Comparison of ENCODE assay signal across 8 cellular contexts in the genomic region with DNA sequence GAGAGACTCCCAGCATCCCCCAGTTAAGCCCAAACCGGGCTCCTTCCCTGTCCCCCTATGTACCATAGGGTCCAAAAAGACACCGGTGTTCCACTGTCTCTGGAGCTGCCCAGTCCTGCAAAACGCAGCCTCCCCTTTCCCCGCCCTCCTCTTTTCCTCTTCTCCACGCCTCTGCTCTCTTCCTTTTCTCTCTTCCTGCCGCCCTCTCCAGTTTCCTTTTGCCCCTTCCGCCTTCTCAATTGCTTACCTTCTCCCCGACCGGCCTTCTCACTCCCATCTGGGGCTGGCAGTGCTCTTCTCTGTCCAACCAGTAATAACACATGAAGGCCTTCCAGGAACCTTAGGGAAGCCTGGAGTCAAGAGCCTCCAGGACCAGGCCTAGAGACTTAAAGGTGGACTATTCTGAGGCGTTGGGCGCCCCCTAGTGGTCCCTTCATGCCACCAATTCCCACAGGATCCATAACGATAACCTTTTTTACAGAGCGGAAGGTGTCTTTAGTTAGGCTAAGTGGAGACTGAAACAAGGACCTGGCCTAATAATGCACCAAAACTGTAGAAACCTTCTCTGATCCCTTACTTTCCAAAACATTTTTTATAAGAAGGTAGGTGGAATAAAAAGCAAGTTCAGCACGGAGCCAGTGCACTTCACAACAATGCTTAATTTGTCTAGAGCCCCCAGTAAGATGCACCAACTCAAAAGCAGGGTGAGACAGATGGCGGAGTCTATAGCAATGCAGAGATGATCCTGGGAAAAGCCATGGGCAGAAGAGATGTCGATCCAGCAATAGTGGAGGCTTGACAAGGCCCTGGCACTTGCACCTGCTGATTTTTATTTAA. TPM values are rescaled to one million over a fixed set of nuclear protein-coding genes. Genes with fewer than 3 reads are reported as not detected.
A peak's percentile ranks its signal among the peaks of the same experiment; 100 is the strongest.
DNase-seq lines count a peak whose midpoint lies in the region; ATAC-seq, FAIRE-seq and TF ChIP-seq lines count a peak whose summit lies in the region.

No MANE protein-coding gene starts in this region.

- H3K9me3 Mint-ChIP-seq in activated CD4-positive, alpha-beta T cell treated with anti-CD3 and anti-CD28 coated beads for 36 hours (ENCODE audit: low read depth) = no peaks in the 10 kb centered on the region
- H3K9me3 Mint-ChIP-seq in chondrocyte (ENCODE audit: low read depth) = no peaks in the 10 kb centered on the region

- POLR2A ChIA-PET in activated CD4-positive, alpha-beta T cell treated with anti-CD3 and anti-CD28 coated beads for 36 hours (lab: Charles Lee) = no interaction called here
- POLR2A ChIA-PET in HepG2 (lab: Yijun Ruan, JAX) = no interaction called here

- no peaks in the 10 kb centered on the region; the same call in 1 of the 2 replicates for H3K4me1 ChIP-seq in HepG2 (ENCODE audit: insufficient read depth, low read length)

- intact Hi-C loops in activated CD4-positive, alpha-beta T cell treated with anti-CD3 and anti-CD28 coated beads for 36 hours (cut with DNase I, micrococcal nuclease) = loop anchor here (1.0 to 10.0 kb wide), 7 partner anchors 79 to 1075 kb away; a partner anchor contains a TSS
- intact Hi-C loops in HepG2 (cut with micrococcal nuclease; ENCODE audit: unreplicated experiment) = loop anchor here (1.0 to 5.0 kb wide), 3 partner anchors 79 to 1079 kb away; a partner anchor contains a TSS

- no peak overlapping the region for H3K4me3 Mint-ChIP-seq in activated CD4-positive, alpha-beta T cell treated with anti-CD3 and anti-CD28 coated beads for 36 hours
- H3K4me3 Mint-ChIP-seq in chondrocyte (ENCODE audit: unreplicated experiment) = no peak overlapping the region

- TF ChIP-seq RAD21 in HepG2 (CRISPR knock-in tag; IDR thresholded peaks at IDR 0.05) = 0 out of 2 replicates have a peak, but pooled peaks have one; percentile 15

- no peaks in the 10 kb centered on the region for H4K20me1 ChIP-seq in HepG2 (ENCODE audit: insufficient read depth, low read length)

- H3K4me1 Mint-ChIP-seq in activated CD4-positive, alpha-beta T cell treated with anti-CD3 and anti-CD28 coated beads for 36 hours = peaks cover 4% of the 10 kb centered on the region
- H3K4me1 Mint-ChIP-seq in chondrocyte (ENCODE audit: low read depth) = peaks cover 19% of the 10 kb centered on the region

- peak overlapping the region; percentile 21; the same call in 1 of the 2 replicates for H3K4me2 ChIP-seq in HepG2 (ENCODE audit: low read depth, low read length)

- H3K27me3 Mint-ChIP-seq in activated CD4-positive, alpha-beta T cell treated with anti-CD3 and anti-CD28 coated beads for 36 hours = peaks cover 2% of the 10 kb centered on the region
- H3K27me3 Mint-ChIP-seq in chondrocyte (ENCODE audit: low read depth) = no peaks in the 10 kb centered on the region

- no peak for TF ChIP-seq POLR2A in HepG2 (IDR thresholded peaks at IDR 0.05; ENCODE audit: insufficient read depth in 1 of 2, low read depth in 2 of 2, low read length in 2 of 2)

- BruUV-seq in HepG2 (replicated peaks; lab: Mats Ljungman, UMichigan) = no TSS peak

- peak; percentile 78 for FAIRE-seq in HepG2 (lab: Jason Lieb, UNC)

- peak; percentile 88 for TF ChIP-seq CTCF in chondrocyte (IDR thresholded peaks at IDR 0.05)
- peak; percentile 78 for TF ChIP-seq CTCF in HepG2 (CRISPR knock-in tag; IDR thresholded peaks at IDR 0.05)

- H3K9me3 ChIP-seq in HepG2 (ENCODE audit: low read length) = no peaks in the 10 kb centered on the region

- H3K36me3 Mint-ChIP-seq in activated CD4-positive, alpha-beta T cell treated with anti-CD3 and anti-CD28 coated beads for 36 hours (ENCODE audit: low read depth) = no peaks in the 10 kb centered on the region
- no peaks in the 10 kb centered on the region for H3K36me3 Mint-ChIP-seq in chondrocyte (ENCODE audit: low read depth)

- no peak overlapping the region for H3K27ac ChIP-seq in HepG2 (ENCODE audit: extremely low read length, insufficient read depth, low read length)

- H3K27ac Mint-ChIP-seq in activated CD4-positive, alpha-beta T cell treated with anti-CD3 and anti-CD28 coated beads for 36 hours = no peak overlapping the region
- no peak overlapping the region for H3K27ac Mint-ChIP-seq in chondrocyte (ENCODE audit: unreplicated experiment)

- DNase-seq in GM04504 (ENCODE audit: low read depth) = peak; percentile 33
- peak; percentile 48 for DNase-seq in NCI-H345 treated with DMSO at 0.1 percent for 48 hours (lab: John Stamatoyannopoulos, UW; ENCODE audit: unreplicated experiment)
- peak; percentile 83 for DNase-seq in activated CD4-positive, alpha-beta T cell treated with anti-CD3 and anti-CD28 coated beads for 36 hours
- no peak for DNase-seq in chondrocyte (ENCODE audit: low spot score)
- peak; percentile 51 for DNase-seq in HepG2 (ENCODE audit: low spot score)
- peak; percentile 24 to 52 (median 38) for DNase-seq in stimulated activated CD4-positive, alpha-beta T cell treated with anti-CD3 and anti-CD28 coated beads, TNF-alpha, amount 100 ng/mL, for 1 hour (ENCODE audit: low read depth in 3 of 3, low spot score in 1 of 3)

- H2AFZ ChIP-seq in HepG2 (ENCODE audit: low read length) = no peak overlapping the region

- TF ChIP-seq EP300 in HepG2 (IDR thresholded peaks at IDR 0.05; ENCODE audit: low read depth in 2 of 2, low read length in 2 of 2) (no peak), HepG2 (CRISPR knock-in tag; IDR thresholded peaks at IDR 0.05; ENCODE audit: borderline replicate concordance) (no peak)

- WGBS in HepG2 (ENCODE audit: low lambda C conversion rate) = 28% methylated on average over 16 of the region's 16 CpGs

- H3K9ac ChIP-seq in HepG2 (ENCODE audit: insufficient read depth, low read depth, low read length) = no peak overlapping the region

- no peaks in the 10 kb centered on the region for H3K79me2 ChIP-seq in HepG2 (ENCODE audit: insufficient read depth, low read length)

- CTCF ChIA-PET in activated CD4-positive, alpha-beta T cell treated with anti-CD3 and anti-CD28 coated beads for 36 hours (lab: Charles Lee) = interaction anchor here (0.7 to 1.4 kb wide), 4 partner anchors 11 to 1088 kb away, joined by 3 to 6 read pairs (median 4); no protein-coding TSS in a partner anchor
- CTCF ChIA-PET in HepG2 (lab: Yijun Ruan, JAX; ENCODE audit: low intra/inter-chr PET ratio, low total read pairs) = interaction anchor here (1.3 kb wide), 1 partner anchor 1075 kb away, joined by 5 read pairs; no protein-coding TSS in a partner anchor

- H3K4me3 ChIP-seq in HepG2 (replicated peaks in 1 of 3; ENCODE audit: insufficient read depth in 1 of 3, low read depth in 2 of 3, low read length in 3 of 3) = no peak overlapping the region

- in situ Hi-C loops in HepG2 (cut with HindIII; ENCODE audit: extremely low pct_ligation_motif_present, low pct_unique_long_range_greater_than_20kb) = loop anchor here (5.0 kb wide), 1 partner anchor 1076 kb away; no protein-coding TSS in a partner anchor

- H3K27me3 ChIP-seq in HepG2 (ENCODE audit: control insufficient read depth in 1 of 2, insufficient read depth in 2 of 2, low read length in 2 of 2) = 0 out of 5 replicates have a peak, but pooled peaks cover 0 to 5% of the 10 kb centered on the region in 2 experiments

- ATAC-seq in HG02763 (IDR thresholded peaks at IDR 0.05; ENCODE audit: unreplicated experiment) (peak; percentile 36), HepG2 (peak; percentile 95), HG02588 (IDR thresholded peaks at IDR 0.05; ENCODE audit: unreplicated experiment) (no peak)
- peak; percentile 88 for ATAC-seq in activated CD4-positive, alpha-beta T cell treated with anti-CD3 and anti-CD28 coated beads for 36 hours

- H3K36me3 ChIP-seq in HepG2 (replicated peaks in 1 of 2; ENCODE audit: control insufficient read depth in 1 of 2, insufficient read depth in 2 of 2, low read length in 2 of 2) = no peaks in the 10 kb centered on the region

TF ChIP-seq in HepG2, 621 proteins besides CTCF, POLR2A, EP300 and RAD21:
- TF ChIP-seq STAG1 (CRISPR knock-in tag; IDR thresholded peaks at IDR 0.05) (peak; percentile 78), SMC3 (IDR thresholded peaks at IDR 0.05; ENCODE audit: low read length) (peak; percentile 70), ZBTB7B (CRISPR knock-in tag; IDR thresholded peaks at IDR 0.05) (no peak)
TF ChIP-seq in HepG2: peak in this region for 2.

RNA-seq across cellular contexts. Expression of a gene that starts 27.2 kb away (rescaled TPM):
- 1 to 10 TPM; 8.2 to 9.0 TPM for total RNA-seq in activated CD4-positive, alpha-beta T cell treated with anti-CD3 and anti-CD28 coated beads for 36 hours
- total RNA-seq in chondrocyte = 14.9 to 18.6 TPM (median 18.4 TPM) in 3 replicates
- total RNA-seq in HepG2 (2016; rRNA removed; fragmentation: Illumina TruSeq; extraction: Trizol) = 5.2 and 8.3 TPM in 2 replicates
- total RNA-seq in HepG2 (2016; cell fraction: cytosol; rRNA removed; fragmentation: Illumina TruSeq; extraction: Trizol; ENCODE audit: low read depth) = 2.9 and 3.6 TPM in 2 replicates
- 6.5 and 7.4 TPM in 2 replicates for total RNA-seq in HepG2 (2016; cell fraction: insoluble cytoplasmic fraction; rRNA removed; fragmentation: Illumina TruSeq; extraction: Trizol)
- 5.4 and 7.8 TPM in 2 replicates for total RNA-seq in HepG2 (2016; cell fraction: membrane; rRNA removed; fragmentation: Illumina TruSeq; extraction: Trizol)
- total RNA-seq in HepG2 (2016; cell fraction: nucleus; rRNA removed; fragmentation: Illumina TruSeq; extraction: Trizol) = 3.2 and 6.3 TPM in 2 replicates
- polyA plus RNA-seq in HepG2 (2011; rRNA removed) = 22.1 and 23.3 TPM in 2 replicates
- 13.6 and 15.3 TPM in 2 replicates for polyA plus RNA-seq in HepG2 (2011; cell fraction: cytosol; rRNA removed)
- polyA plus RNA-seq in HepG2 (2011; cell fraction: nucleus; rRNA removed) = 7.6 and 10.5 TPM in 2 replicates
- 11.5 and 14.6 TPM in 2 replicates for polyA plus RNA-seq in HepG2 (2012)
- 6.2 and 9.1 TPM in 2 replicates for polyA plus RNA-seq in HepG2 (2016; cell fraction: cytosol; fragmentation: Illumina TruSeq; extraction: Trizol; ENCODE audit: low read depth)
- 7.0 and 7.6 TPM in 2 replicates for polyA plus RNA-seq in HepG2 (2016; cell fraction: insoluble cytoplasmic fraction; fragmentation: Illumina TruSeq; extraction: Trizol; ENCODE audit: low read depth)
- polyA plus RNA-seq in HepG2 (2016; cell fraction: membrane; fragmentation: Illumina TruSeq; extraction: Trizol; ENCODE audit: low read depth) = 7.7 and 12.3 TPM in 2 replicates
- polyA plus RNA-seq in HepG2 (2016; cell fraction: nucleus; fragmentation: Illumina TruSeq; extraction: Trizol; ENCODE audit: insufficient read depth, low read depth) = 11.1 and 15.3 TPM in 2 replicates
- polyA minus RNA-seq in HepG2 (2011; rRNA and poly(A)+ RNA removed; ENCODE audit: low replicate concordance) = 9.2 and 16.2 TPM in 2 replicates
- polyA minus RNA-seq in HepG2 (2011; cell fraction: cytosol; rRNA and poly(A)+ RNA removed) = 2.2 and 6.8 TPM in 2 replicates
- 0.90 and 3.7 TPM in 2 replicates for polyA minus RNA-seq in HepG2 (2011; cell fraction: nucleus; rRNA and poly(A)+ RNA removed)
